21 cellular contexts compared by ENCODE assay signal in the genomic region with DNA sequence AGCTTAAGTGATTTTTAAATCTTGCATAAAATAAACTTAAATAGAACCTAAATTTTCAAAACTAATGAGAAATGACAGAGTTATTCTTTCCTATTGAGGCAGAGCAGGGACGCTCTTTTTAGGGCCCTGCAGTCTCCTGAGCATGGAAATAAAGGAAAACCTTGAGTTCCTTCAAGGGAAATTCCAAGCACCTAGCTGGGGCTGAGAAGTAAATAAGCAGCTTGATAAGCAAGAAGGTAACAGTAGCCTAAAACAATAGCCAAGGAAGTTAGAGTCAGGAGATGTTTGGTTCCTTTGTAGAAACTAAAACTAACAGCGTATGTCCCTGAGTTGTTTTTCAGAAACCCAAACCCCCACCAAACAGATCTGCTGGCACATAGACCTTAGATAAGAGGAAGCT.
A peak's percentile ranks its signal among the peaks of the same experiment; 100 is the strongest.
DNase-seq lines count a peak whose midpoint lies in the region; ATAC-seq and TF ChIP-seq lines count a peak whose summit lies in the region.
"Had no signal": no experiment of that assay in that cellular context is flagged by ENCODE, and none has a peak within 500 bp of the region (broad histone marks: within the 10 kb centered on the region; RNA-seq: fewer than 3 reads in every experiment).

No MANE protein-coding gene starts in this region.

- no peak overlapping the region for H3K27ac Mint-ChIP-seq in WTC11
- H3K27ac Mint-ChIP-seq in endothelial cell (ENCODE audit: unreplicated experiment) = peak overlapping the region; percentile 84
- H3K27ac Mint-ChIP-seq: B cell; CD8-positive, alpha-beta T cell; IgD-negative memory B cell had no signal

- H3K4me1 Mint-ChIP-seq in WTC11 (peaks cover 19% of the 10 kb centered on the region), endothelial cell (ENCODE audit: unreplicated experiment) (peaks cover 31% of the 10 kb centered on the region)
- H3K4me1 Mint-ChIP-seq: B cell, IgD-negative memory B cell had no signal

- in situ Hi-C loops in G401 (cut with HindIII; ENCODE audit: low sequenced_read_pairs) = no loop called here

- no peaks in the 10 kb centered on the region for H3K36me3 Mint-ChIP-seq in WTC11
- H3K36me3 Mint-ChIP-seq in endothelial cell (ENCODE audit: low read depth, unreplicated experiment) = no peaks in the 10 kb centered on the region
- H3K36me3 Mint-ChIP-seq: CD8-positive, alpha-beta T cell; IgD-negative memory B cell had no signal

- POLR2A ChIA-PET in WTC11 (lab: Charles Lee) = no interaction called here

- H3K36me3 ChIP-seq in HUES6 (ENCODE audit: control insufficient read depth, insufficient read depth, low read length) = no peaks in the 10 kb centered on the region
- H3K36me3 ChIP-seq: BLaER1 treated with 17β-estradiol and CSF1 and Interleukin-3, amounts not matched to agents 10 nM and 100 nM; HAP-1 had no signal

- H3K4me3 Mint-ChIP-seq in WTC11 = no peak overlapping the region
- no peak overlapping the region for H3K4me3 Mint-ChIP-seq in endothelial cell (ENCODE audit: unreplicated experiment)
- H3K4me3 Mint-ChIP-seq: B cell; CD8-positive, alpha-beta T cell; IgD-negative memory B cell had no signal

- no peaks in the 10 kb centered on the region for H3K27me3 ChIP-seq in HUES6 (ENCODE audit: control insufficient read depth, insufficient read depth, low read length)
- H3K27me3 ChIP-seq: BLaER1 treated with 17β-estradiol and CSF1 and Interleukin-3, amounts not matched to agents 10 nM and 100 nM had no signal

- H3K4me1 ChIP-seq in HUES6 (ENCODE audit: control insufficient read depth, insufficient read depth, low read length) = peaks cover 14% of the 10 kb centered on the region
- H3K4me1 ChIP-seq: HAP-1 had no signal

- no peaks in the 10 kb centered on the region for H3K9me3 ChIP-seq in HUES6 (ENCODE audit: control insufficient read depth, insufficient read depth, low read depth, low read length)
- H3K9me3 ChIP-seq: BLaER1 treated with 17β-estradiol and CSF1 and Interleukin-3, amounts not matched to agents 10 nM and 100 nM; HAP-1 had no signal

- no peak for TF ChIP-seq POLR2A in lower leg skin (IDR thresholded peaks at IDR 0.05)

- peak; percentile 44 for ATAC-seq in WTC11
- ATAC-seq in GM18867 (IDR thresholded peaks at IDR 0.05; ENCODE audit: unreplicated experiment) = no peak
- ATAC-seq: CD8-positive, alpha-beta T cell; HepG2 had no signal

- H3K4me3 ChIP-seq in HUES6 (ENCODE audit: low read depth, low read length) (no peak overlapping the region), lower leg skin (ENCODE audit: low read depth, poor library complexity, severe bottlenecking) (no peak overlapping the region)
- H3K4me3 ChIP-seq: BLaER1 treated with 17β-estradiol and CSF1 and Interleukin-3, amounts not matched to agents 10 nM and 100 nM; HAP-1 had no signal

- intact Hi-C loops in lower leg skin (cut with DNase I; ENCODE audit: low total_unique reads) = no loop called here

- 90 to 91% methylated on average over 2 of the region's 2 CpGs for WGBS in lower leg skin, 2 donors

- H3K9me3 Mint-ChIP-seq in WTC11 (no peaks in the 10 kb centered on the region), endothelial cell (ENCODE audit: unreplicated experiment) (no peaks in the 10 kb centered on the region)
- H3K9me3 Mint-ChIP-seq: CD8-positive, alpha-beta T cell; IgD-negative memory B cell had no signal

- TF ChIP-seq CTCF in WTC11 (IDR thresholded peaks at IDR 0.05) (no peak), endothelial cell (IDR thresholded peaks at IDR 0.05; ENCODE audit: unreplicated experiment) (no peak), lower leg skin (IDR thresholded peaks at IDR 0.05) (no peak)

- H3K9ac ChIP-seq in HUES6 (ENCODE audit: low read length) = no peak overlapping the region
- H3K9ac ChIP-seq: BLaER1 treated with 17β-estradiol and CSF1 and Interleukin-3, amounts not matched to agents 10 nM and 100 nM had no signal

- CTCF ChIA-PET in WTC11 (lab: Charles Lee) = interaction anchor here (1.1 to 1.6 kb wide), 2 partner anchors 35 to 165 kb away, joined by 3 to 4 read pairs; no protein-coding TSS in a partner anchor

- H3K27me3 Mint-ChIP-seq in WTC11 (ENCODE audit: low read depth) = no peaks in the 10 kb centered on the region
- no peaks in the 10 kb centered on the region for H3K27me3 Mint-ChIP-seq in endothelial cell (ENCODE audit: unreplicated experiment)
- H3K27me3 Mint-ChIP-seq: B cell had no signal

- H3K27ac ChIP-seq in HUES6 (ENCODE audit: low read depth, low read length) = peak overlapping the region; percentile 5; the same call in 1 of the 2 replicates
- H3K27ac ChIP-seq: BLaER1 treated with 17β-estradiol and CSF1 and Interleukin-3, amounts not matched to agents 10 nM and 100 nM; HL-60 had no signal

- DNase-seq in WTC11 (ENCODE audit: low spot score) (no peak), endothelial cell (ENCODE audit: low spot score) (no peak), lower leg skin (ENCODE audit: low spot score in 2 of 2) (no peak), amygdala (lab: John Stamatoyannopoulos, UW) (no peak), G401 (ENCODE audit: low spot score) (no peak)
- DNase-seq: Calu3; CD8-positive, alpha-beta T cell; DMS 273 treated with DMSO at 0.1 percent for 48 hours; DMS53; DND-41; EL; GOT3; KG1 had no signal

TF ChIP-seq in WTC11, 78 proteins besides CTCF, POLR2A, EP300 and RAD21 (continues in another document):
- TF ChIP-seq, protein P1, sequence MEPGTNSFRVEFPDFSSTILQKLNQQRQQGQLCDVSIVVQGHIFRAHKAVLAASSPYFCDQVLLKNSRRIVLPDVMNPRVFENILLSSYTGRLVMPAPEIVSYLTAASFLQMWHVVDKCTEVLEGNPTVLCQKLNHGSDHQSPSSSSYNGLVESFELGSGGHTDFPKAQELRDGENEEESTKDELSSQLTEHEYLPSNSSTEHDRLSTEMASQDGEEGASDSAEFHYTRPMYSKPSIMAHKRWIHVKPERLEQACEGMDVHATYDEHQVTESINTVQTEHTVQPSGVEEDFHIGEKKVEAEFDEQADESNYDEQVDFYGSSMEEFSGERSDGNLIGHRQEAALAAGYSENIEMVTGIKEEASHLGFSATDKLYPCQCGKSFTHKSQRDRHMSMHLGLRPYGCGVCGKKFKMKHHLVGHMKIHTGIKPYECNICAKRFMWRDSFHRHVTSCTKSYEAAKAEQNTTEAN (CRISPR knock-in tag; IDR thresholded peaks at IDR 0.05) = no peak
- TF ChIP-seq, protein P2, sequence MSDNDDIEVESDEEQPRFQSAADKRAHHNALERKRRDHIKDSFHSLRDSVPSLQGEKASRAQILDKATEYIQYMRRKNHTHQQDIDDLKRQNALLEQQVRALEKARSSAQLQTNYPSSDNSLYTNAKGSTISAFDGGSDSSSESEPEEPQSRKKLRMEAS (CRISPR knock-in tag; IDR thresholded peaks at IDR 0.05) = no peak
- no peak for TF ChIP-seq NFE2L1 (CRISPR knock-in tag; IDR thresholded peaks at IDR 0.05)
- TF ChIP-seq SP1 (CRISPR knock-in tag; conservative IDR thresholded peaks at IDR 0.05) = no peak
- TF ChIP-seq, protein P3, sequence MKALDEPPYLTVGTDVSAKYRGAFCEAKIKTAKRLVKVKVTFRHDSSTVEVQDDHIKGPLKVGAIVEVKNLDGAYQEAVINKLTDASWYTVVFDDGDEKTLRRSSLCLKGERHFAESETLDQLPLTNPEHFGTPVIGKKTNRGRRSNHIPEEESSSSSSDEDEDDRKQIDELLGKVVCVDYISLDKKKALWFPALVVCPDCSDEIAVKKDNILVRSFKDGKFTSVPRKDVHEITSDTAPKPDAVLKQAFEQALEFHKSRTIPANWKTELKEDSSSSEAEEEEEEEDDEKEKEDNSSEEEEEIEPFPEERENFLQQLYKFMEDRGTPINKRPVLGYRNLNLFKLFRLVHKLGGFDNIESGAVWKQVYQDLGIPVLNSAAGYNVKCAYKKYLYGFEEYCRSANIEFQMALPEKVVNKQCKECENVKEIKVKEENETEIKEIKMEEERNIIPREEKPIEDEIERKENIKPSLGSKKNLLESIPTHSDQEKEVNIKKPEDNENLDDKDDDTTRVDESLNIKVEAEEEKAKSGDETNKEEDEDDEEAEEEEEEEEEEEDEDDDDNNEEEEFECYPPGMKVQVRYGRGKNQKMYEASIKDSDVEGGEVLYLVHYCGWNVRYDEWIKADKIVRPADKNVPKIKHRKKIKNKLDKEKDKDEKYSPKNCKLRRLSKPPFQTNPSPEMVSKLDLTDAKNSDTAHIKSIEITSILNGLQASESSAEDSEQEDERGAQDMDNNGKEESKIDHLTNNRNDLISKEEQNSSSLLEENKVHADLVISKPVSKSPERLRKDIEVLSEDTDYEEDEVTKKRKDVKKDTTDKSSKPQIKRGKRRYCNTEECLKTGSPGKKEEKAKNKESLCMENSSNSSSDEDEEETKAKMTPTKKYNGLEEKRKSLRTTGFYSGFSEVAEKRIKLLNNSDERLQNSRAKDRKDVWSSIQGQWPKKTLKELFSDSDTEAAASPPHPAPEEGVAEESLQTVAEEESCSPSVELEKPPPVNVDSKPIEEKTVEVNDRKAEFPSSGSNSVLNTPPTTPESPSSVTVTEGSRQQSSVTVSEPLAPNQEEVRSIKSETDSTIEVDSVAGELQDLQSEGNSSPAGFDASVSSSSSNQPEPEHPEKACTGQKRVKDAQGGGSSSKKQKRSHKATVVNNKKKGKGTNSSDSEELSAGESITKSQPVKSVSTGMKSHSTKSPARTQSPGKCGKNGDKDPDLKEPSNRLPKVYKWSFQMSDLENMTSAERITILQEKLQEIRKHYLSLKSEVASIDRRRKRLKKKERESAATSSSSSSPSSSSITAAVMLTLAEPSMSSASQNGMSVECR (CRISPR knock-in tag; IDR thresholded peaks at IDR 0.05; ENCODE audit: borderline replicate concordance) = no peak
- TF ChIP-seq FOXJ3 (CRISPR knock-in tag; IDR thresholded peaks at IDR 0.05; ENCODE audit: borderline replicate concordance) = no peak
- TF ChIP-seq, protein P4, sequence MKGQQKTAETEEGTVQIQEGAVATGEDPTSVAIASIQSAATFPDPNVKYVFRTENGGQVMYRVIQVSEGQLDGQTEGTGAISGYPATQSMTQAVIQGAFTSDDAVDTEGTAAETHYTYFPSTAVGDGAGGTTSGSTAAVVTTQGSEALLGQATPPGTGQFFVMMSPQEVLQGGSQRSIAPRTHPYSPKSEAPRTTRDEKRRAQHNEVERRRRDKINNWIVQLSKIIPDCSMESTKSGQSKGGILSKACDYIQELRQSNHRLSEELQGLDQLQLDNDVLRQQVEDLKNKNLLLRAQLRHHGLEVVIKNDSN (CRISPR knock-in tag; IDR thresholded peaks at IDR 0.05) = no peak
